Comparison of ENCODE assay signal across 17 cellular contexts in the genomic region with DNA sequence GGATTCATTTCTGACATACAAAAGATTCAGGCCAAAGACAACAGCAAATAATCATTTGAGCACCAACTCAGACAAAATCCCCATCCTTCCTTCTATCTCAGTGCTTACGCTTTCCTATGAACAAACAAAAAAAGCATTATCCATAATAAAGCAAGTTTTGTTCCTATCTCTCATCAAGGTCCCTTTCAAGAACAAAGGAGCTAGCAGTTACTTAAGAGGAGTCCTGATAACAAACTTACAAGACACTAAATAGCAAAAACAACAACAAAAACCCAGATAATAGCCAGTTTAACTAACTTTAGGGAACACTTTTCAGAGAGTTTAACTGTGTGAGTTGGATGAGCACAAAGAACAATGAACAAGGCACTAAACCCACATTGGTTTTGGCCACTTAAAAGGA. TPM values are rescaled to one million over a fixed set of nuclear protein-coding genes. Genes with fewer than 3 reads are reported as not detected.
DNase-seq lines count a peak whose midpoint lies in the region; ATAC-seq and TF ChIP-seq lines count a peak whose summit lies in the region.
"Had no signal": no experiment of that assay in that cellular context is flagged by ENCODE, and none has a peak within 500 bp of the region (broad histone marks: within the 10 kb centered on the region; RNA-seq: fewer than 3 reads in every experiment).

No MANE protein-coding gene starts in this region.

- no peaks in the 10 kb centered on the region for H3K27me3 ChIP-seq in endodermal cell (ENCODE audit: control insufficient read depth, insufficient read depth, low read length, poor library complexity, severe bottlenecking)
- H3K27me3 ChIP-seq: SJCRH30 had no signal

- H3K9ac ChIP-seq in endodermal cell (ENCODE audit: extremely low read depth, low read length, poor library complexity, severe bottlenecking): no peak overlapping the region

- H3K27ac ChIP-seq in endodermal cell (ENCODE audit: low read depth, low read length): no peak overlapping the region
- H3K27ac ChIP-seq: C4-2B, SJCRH30 had no signal

- H3K27ac Mint-ChIP-seq in WTC11 (peak overlapping the region; percentile 21; the same call in 1 of the 2 replicates), endodermal cell (peak overlapping the region; percentile 32), mesothelial cell of epicardium (peak overlapping the region; percentile 41)
- no peak overlapping the region for H3K27ac Mint-ChIP-seq in activated naive CD4-positive, alpha-beta T cell treated with anti-CD3 and anti-CD28 coated beads, Interleukin-2, amount 50 U/mL, for 72 hours

- H3K36me3 ChIP-seq in endodermal cell (ENCODE audit: control insufficient read depth, insufficient read depth, low read length): no peaks in the 10 kb centered on the region
- H3K36me3 ChIP-seq: SJCRH30 had no signal

- ATAC-seq in WTC11 (no peak), GM21825 (IDR thresholded peaks at IDR 0.05; ENCODE audit: unreplicated experiment) (no peak)
- ATAC-seq in activated naive CD4-positive, alpha-beta T cell treated with anti-CD3 and anti-CD28 coated beads, Interleukin-2, amount 50 U/mL, for 72 hours: no peak

- H3K4me3 Mint-ChIP-seq in WTC11: no peak overlapping the region
- no peak overlapping the region for H3K4me3 Mint-ChIP-seq in endodermal cell
- H3K4me3 Mint-ChIP-seq in mesothelial cell of epicardium: no peak overlapping the region

- H3K4me1 Mint-ChIP-seq in WTC11 (peaks cover 14% of the 10 kb centered on the region), endodermal cell (peaks cover 10% of the 10 kb centered on the region), mesothelial cell of epicardium (peaks cover 7% of the 10 kb centered on the region)

- no peaks in the 10 kb centered on the region for H3K9me3 ChIP-seq in endodermal cell (ENCODE audit: control insufficient read depth, low read length)
- H3K9me3 ChIP-seq: SJCRH30 had no signal

- H3K4me1 ChIP-seq in endodermal cell (ENCODE audit: control insufficient read depth, insufficient read depth, low read length): peaks cover 7% of the 10 kb centered on the region
- H3K4me1 ChIP-seq: SJCRH30 had no signal

- POLR2A ChIA-PET in WTC11 (lab: Charles Lee): interaction anchor here (1.5 kb wide), 1 partner anchor 10 kb away, joined by 3 read pairs; no protein-coding TSS in a partner anchor

- no peak for DNase-seq in WTC11 (ENCODE audit: low spot score)
- DNase-seq in endodermal cell: no peak
- no peak for DNase-seq in mesothelial cell of epicardium (ENCODE audit: low spot score in 2 of 2, unreplicated experiment in 2 of 2)
- DNase-seq in activated T-cell treated with anti-CD3 and anti-CD28 coated beads, Interleukin-2, amount 50 U/mL, for 48 hours: no peak
- DNase-seq in NCI-H446 (lab: John Stamatoyannopoulos, UW): no peak
- DNase-seq in activated naive CD4-positive, alpha-beta T cell treated with anti-CD3 and anti-CD28 coated beads, Interleukin-2, amount 50 U/mL, for 72 hours (ENCODE audit: low spot score in 2 of 2): no peak
- DNase-seq: DMS 273 treated with DMSO at 0.1 percent for 48 hours, GF-D8, H7, NCI-H1930, NCI-H2171, NCI-H446 treated with DMSO at 0.1 percent for 48 hours, NCI-H748 treated with DMSO at 0.1 percent for 48 hours, RPMI8226, SJCRH30 had no signal

- CTCF ChIA-PET in WTC11 (lab: Charles Lee): interaction anchor here (1.5 kb wide), 1 partner anchor 25 kb away, joined by 5 read pairs; no protein-coding TSS in a partner anchor

- H3K27me3 Mint-ChIP-seq in WTC11 (ENCODE audit: low read depth): no peaks in the 10 kb centered on the region
- H3K27me3 Mint-ChIP-seq in endodermal cell (ENCODE audit: insufficient read depth): no peaks in the 10 kb centered on the region
- H3K27me3 Mint-ChIP-seq in mesothelial cell of epicardium (ENCODE audit: low read depth): no peaks in the 10 kb centered on the region

- no peaks in the 10 kb centered on the region for H3K9me3 Mint-ChIP-seq in WTC11
- H3K9me3 Mint-ChIP-seq in endodermal cell: no peaks in the 10 kb centered on the region
- peaks cover 4% of the 10 kb centered on the region for H3K9me3 Mint-ChIP-seq in mesothelial cell of epicardium
- H3K9me3 Mint-ChIP-seq in activated naive CD4-positive, alpha-beta T cell treated with anti-CD3 and anti-CD28 coated beads, Interleukin-2, amount 50 U/mL, for 72 hours: no peaks in the 10 kb centered on the region

- H3K36me3 Mint-ChIP-seq in WTC11 (no peaks in the 10 kb centered on the region), endodermal cell (ENCODE audit: low read depth) (peaks cover 8% of the 10 kb centered on the region), mesothelial cell of epicardium (peaks cover 4% of the 10 kb centered on the region)
- no peaks in the 10 kb centered on the region for H3K36me3 Mint-ChIP-seq in activated naive CD4-positive, alpha-beta T cell treated with anti-CD3 and anti-CD28 coated beads, Interleukin-2, amount 50 U/mL, for 72 hours

- no peak overlapping the region for H3K4me3 ChIP-seq in endodermal cell (ENCODE audit: low read length)
- H3K4me3 ChIP-seq: SJCRH30 had no signal

- 79% methylated on average over 1 of the region's 1 CpG; no CpG with 5 or more reads in 1 of the 2 experiments for WGBS in endodermal cell (ENCODE audit: insufficient coverage in 1 of 2, insufficient read length in 1 of 2), 2 experiments

- TF ChIP-seq CTCF in WTC11 (IDR thresholded peaks at IDR 0.05) (no peak), endodermal cell (conservative IDR thresholded peaks at IDR 0.05) (no peak), mesothelial cell of epicardium (IDR thresholded peaks at IDR 0.05; ENCODE audit: unreplicated experiment) (no peak)

TF ChIP-seq in WTC11, 78 proteins besides CTCF, POLR2A, EP300 and RAD21:
- TF ChIP-seq IRF1 (CRISPR knock-in tag; IDR thresholded peaks at IDR 0.05): no peak
- TF ChIP-seq, protein P1, sequence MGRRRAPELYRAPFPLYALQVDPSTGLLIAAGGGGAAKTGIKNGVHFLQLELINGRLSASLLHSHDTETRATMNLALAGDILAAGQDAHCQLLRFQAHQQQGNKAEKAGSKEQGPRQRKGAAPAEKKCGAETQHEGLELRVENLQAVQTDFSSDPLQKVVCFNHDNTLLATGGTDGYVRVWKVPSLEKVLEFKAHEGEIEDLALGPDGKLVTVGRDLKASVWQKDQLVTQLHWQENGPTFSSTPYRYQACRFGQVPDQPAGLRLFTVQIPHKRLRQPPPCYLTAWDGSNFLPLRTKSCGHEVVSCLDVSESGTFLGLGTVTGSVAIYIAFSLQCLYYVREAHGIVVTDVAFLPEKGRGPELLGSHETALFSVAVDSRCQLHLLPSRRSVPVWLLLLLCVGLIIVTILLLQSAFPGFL (CRISPR knock-in tag; IDR thresholded peaks at IDR 0.05; ENCODE audit: borderline replicate concordance): no peak
- TF ChIP-seq ZNF263 (CRISPR knock-in tag; IDR thresholded peaks at IDR 0.05; ENCODE audit: low read depth): no peak
- TF ChIP-seq TP53 (CRISPR knock-in tag; IDR thresholded peaks at IDR 0.05): no peak
- TF ChIP-seq E2F4 (CRISPR knock-in tag; IDR thresholded peaks at IDR 0.05; ENCODE audit: borderline replicate concordance, low read depth): no peak
- no peak for TF ChIP-seq ZNF121 (CRISPR knock-in tag; IDR thresholded peaks at IDR 0.05)
- no peak for TF ChIP-seq MYBL2 (CRISPR knock-in tag; IDR thresholded peaks at IDR 0.05)
- no peak for TF ChIP-seq ZNF423 (CRISPR knock-in tag; IDR thresholded peaks at IDR 0.05)
- TF ChIP-seq NR1H2 (CRISPR knock-in tag; IDR thresholded peaks at IDR 0.05): no peak
- no peak for TF ChIP-seq MLX (CRISPR knock-in tag; IDR thresholded peaks at IDR 0.05)
- no peak for TF ChIP-seq HMGA2 (CRISPR knock-in tag; IDR thresholded peaks at IDR 0.05)

RNA-seq across cellular contexts. Expression of gene EVI5, which starts 10.5 kb away (rescaled TPM):
- total RNA-seq in WTC11 (2021) (11.4 to 15.5 TPM (median 14.3 TPM) in 3 replicates), endodermal cell (10 to 100 TPM; 20.8 to 29.0 TPM), mesothelial cell of epicardium (37.8 to 40.0 TPM (median 39.2 TPM) in 3 replicates)
- 13.3 TPM for polyA plus RNA-seq in endodermal cell (2013, experiment 1 of 2)
- polyA plus RNA-seq in endodermal cell (2013, experiment 2 of 2): 14.2 TPM
- total RNA-seq in activated naive CD4-positive, alpha-beta T cell treated with anti-CD3 and anti-CD28 coated beads, Interleukin-2, amount 50 U/mL, for 72 hours: 10 to 100 TPM; 20.9 to 68.0 TPM

RNA-seq across cellular contexts. Expression of gene RPL5, which starts 57.4 kb away (rescaled TPM):
- total RNA-seq in WTC11 (2021) (1,430 to 1,486 TPM (median 1,433 TPM) in 3 replicates), endodermal cell (1,000 to 10,000 TPM in 1 of 2 donors, 100 to 1,000 TPM in 1; 963 to 1,201 TPM), mesothelial cell of epicardium (1,556 to 1,645 TPM (median 1,628 TPM) in 3 replicates)
- polyA plus RNA-seq in endodermal cell (2013, experiment 1 of 2): 2,547 TPM
- polyA plus RNA-seq in endodermal cell (2013, experiment 2 of 2): 2,486 TPM
- 1,000 to 10,000 TPM; 1,289 to 1,743 TPM for total RNA-seq in activated naive CD4-positive, alpha-beta T cell treated with anti-CD3 and anti-CD28 coated beads, Interleukin-2, amount 50 U/mL, for 72 hours

Comparison
In these comparisons a context has a peak if more than half of its experiments do, and no peak if none do; other contexts are left out.
1. H3K27ac Mint-ChIP-seq: peak in WTC11 (single experiment), endodermal cell (single experiment) and mesothelial cell of epicardium (single experiment); none in activated naive CD4-positive, alpha-beta T cell treated with anti-CD3 and anti-CD28 coated beads, Interleukin-2, amount 50 U/mL, for 72 hours (0 of 2).